In genomic region chr2:177256026-177256425, GRCh38 we compare ENCODE assay signal across 15 cellular contexts. TPM values are rescaled to one million over a fixed set of nuclear protein-coding genes. Genes with fewer than 3 reads are reported as not detected.
A peak's percentile ranks its signal among the peaks of the same experiment; 100 is the strongest.
DNase-seq lines count a peak whose midpoint lies in the region; ATAC-seq and TF ChIP-seq lines count a peak whose summit lies in the region.
"Had no signal": no experiment of that assay in that cellular context is flagged by ENCODE, and none has a peak within 500 bp of the region (broad histone marks: within the 10 kb centered on the region; RNA-seq: fewer than 3 reads in every experiment).

No MANE protein-coding gene starts in this region.

- H3K9me3 Mint-ChIP-seq in activated CD8-positive, alpha-beta memory T cell treated with anti-CD3 and anti-CD28 coated beads, Interleukin-2, amount 10 ng/mL, durations not matched to agents 7 days and 5 days (ENCODE audit: low read depth), result no peaks in the 10 kb centered on the region
- H3K9me3 Mint-ChIP-seq in Calu3 (ENCODE audit: low read depth, unreplicated experiment), result peaks cover 3% of the 10 kb centered on the region
- peaks cover 0 to 2% of the 10 kb centered on the region in 2 donors for H3K9me3 Mint-ChIP-seq in effector memory CD8-positive, alpha-beta T cell

- no peak overlapping the region for H3K4me3 Mint-ChIP-seq in activated CD8-positive, alpha-beta memory T cell treated with anti-CD3 and anti-CD28 coated beads, Interleukin-2, amount 10 ng/mL, durations not matched to agents 7 days and 5 days
- H3K4me3 Mint-ChIP-seq in Calu3 (ENCODE audit: low read depth, unreplicated experiment), result peak overlapping the region; percentile 37
- peak overlapping the region; percentile 8 to 21 for H3K4me3 Mint-ChIP-seq in effector memory CD8-positive, alpha-beta T cell
- H3K4me3 Mint-ChIP-seq: nephron progenitor cell had no signal

- H3K36me3 Mint-ChIP-seq in activated CD8-positive, alpha-beta memory T cell treated with anti-CD3 and anti-CD28 coated beads, Interleukin-2, amount 10 ng/mL, durations not matched to agents 7 days and 5 days, result peaks cover 58% of the 10 kb centered on the region
- H3K36me3 Mint-ChIP-seq in Calu3 (ENCODE audit: insufficient read depth, unreplicated experiment), result peaks cover 92% of the 10 kb centered on the region
- peaks cover 42% of the 10 kb centered on the region for H3K36me3 Mint-ChIP-seq in effector memory CD8-positive, alpha-beta T cell (ENCODE audit: insufficient read depth)

- no peak for ATAC-seq in activated CD8-positive, alpha-beta memory T cell treated with anti-CD3 and anti-CD28 coated beads, Interleukin-2, amount 10 ng/mL, durations not matched to agents 7 days and 5 days
- no peak for ATAC-seq in effector memory CD8-positive, alpha-beta T cell (replicated peaks)
- no peak for ATAC-seq in psoas muscle

- H3K4me1 ChIP-seq in psoas muscle (peaks cover 89% of the 10 kb centered on the region), sigmoid colon (peaks cover 0 to 97% (median 90%) of the 10 kb centered on the region in 4 donors)

- CTCF ChIA-PET in activated CD8-positive, alpha-beta memory T cell treated with anti-CD3 and anti-CD28 coated beads, Interleukin-2, amount 10 ng/mL, durations not matched to agents 7 days and 5 days (lab: Charles Lee), result interaction anchor here (0.8 to 4.3 kb wide), 6 partner anchors 7 to 93 kb away, joined by 3 to 27 read pairs (median 6); partner anchors contain the start of gene NFE2L2
- CTCF ChIA-PET in Calu3 (lab: Charles Lee), result interaction anchor here (1.5 kb wide), 1 partner anchor 16 kb away, joined by 7 read pairs; no protein-coding TSS in a partner anchor

- TF ChIP-seq CTCF in Calu3 (IDR thresholded peaks at IDR 0.05; ENCODE audit: unreplicated experiment) (no peak), psoas muscle (IDR thresholded peaks at IDR 0.05) (no peak), sigmoid colon (IDR thresholded peaks at IDR 0.05) (no peak)

- WGBS in psoas muscle, 3 donors, result 76 to 84% (median 84%) methylated on average over 2 of the region's 2 CpGs
- WGBS in sigmoid colon, 2 donors, result 79 to 90% methylated on average over 2 of the region's 2 CpGs

- peak overlapping the region; percentile 13 for H3K27ac Mint-ChIP-seq in activated CD8-positive, alpha-beta memory T cell treated with anti-CD3 and anti-CD28 coated beads, Interleukin-2, amount 10 ng/mL, durations not matched to agents 7 days and 5 days
- peak overlapping the region; percentile 44 for H3K27ac Mint-ChIP-seq in Calu3 (ENCODE audit: unreplicated experiment)
- H3K27ac Mint-ChIP-seq in effector memory CD8-positive, alpha-beta T cell, result peak overlapping the region; percentile 26 to 96
- H3K27ac Mint-ChIP-seq: nephron progenitor cell had no signal

- TF ChIP-seq POLR2A in sigmoid colon (IDR thresholded peaks at IDR 0.05), result no peak

- H3K4me3 ChIP-seq in psoas muscle (peak overlapping the region; percentile 19), sigmoid colon (no peak overlapping the region)
- H3K4me3 ChIP-seq: lung, PC-9, SK-N-MC had no signal

- DNase-seq in activated CD8-positive, alpha-beta memory T cell treated with anti-CD3 and anti-CD28 coated beads, Interleukin-2, amount 10 ng/mL, durations not matched to agents 7 days and 5 days, result no peak
- no peak for DNase-seq in activated CD8-positive, alpha-beta memory T cell treated with anti-CD3 and anti-CD28 coated beads, Interleukin-2, amount 50 U/mL, for 4 hours
- no peak for DNase-seq in Calu3
- DNase-seq in effector memory CD8-positive, alpha-beta T cell, result no peak
- DNase-seq in psoas muscle, result no peak
- no peak for DNase-seq in hypothalamus (lab: John Stamatoyannopoulos, UW)
- no peak for DNase-seq in NCI-H1930 (lab: John Stamatoyannopoulos, UW)
- DNase-seq in sigmoid colon, result no peak
- DNase-seq: activated effector memory CD4-positive, alpha-beta T cell treated with Interleukin-2 at 50 U/mL for 16 hours; NCI-H2171; nephron progenitor cell; PC-9; stimulated activated naive CD4-positive, alpha-beta T cell had no signal

- H3K27me3 ChIP-seq in psoas muscle (ENCODE audit: insufficient read depth in 3 of 3, low read length in 2 of 3) (no peaks in the 10 kb centered on the region), sigmoid colon (no peaks in the 10 kb centered on the region)

- H3K9me3 ChIP-seq in psoas muscle, result no peaks in the 10 kb centered on the region
- no peaks in the 10 kb centered on the region for H3K9me3 ChIP-seq in sigmoid colon

- TF ChIP-seq EP300 in sigmoid colon (IDR thresholded peaks at IDR 0.05), result no peak

- H3K4me1 Mint-ChIP-seq in activated CD8-positive, alpha-beta memory T cell treated with anti-CD3 and anti-CD28 coated beads, Interleukin-2, amount 10 ng/mL, durations not matched to agents 7 days and 5 days, result peaks cover 86% of the 10 kb centered on the region
- H3K4me1 Mint-ChIP-seq in Calu3 (ENCODE audit: low read depth, unreplicated experiment), result peaks cover 66% of the 10 kb centered on the region
- peaks cover 66 to 75% of the 10 kb centered on the region in 2 donors for H3K4me1 Mint-ChIP-seq in effector memory CD8-positive, alpha-beta T cell (ENCODE audit: low read depth in 2 of 2)

- H3K27ac ChIP-seq in psoas muscle, result peak overlapping the region; percentile 87
- H3K27ac ChIP-seq in sigmoid colon, result no peak overlapping the region
- H3K27ac ChIP-seq: PC-9 had no signal

- intact Hi-C loops in Calu3 (cut with micrococcal nuclease; ENCODE audit: unreplicated experiment), result loop anchor here (5.0 kb wide), 1 partner anchor 141 kb away; no protein-coding TSS in a partner anchor
- intact Hi-C loops in psoas muscle (cut with DNase I), result no loop called here
- intact Hi-C loops in sigmoid colon (cut with DNase I), result no loop called here

- peaks cover 0 to 6% of the 10 kb centered on the region in 2 donors for H3K36me3 ChIP-seq in psoas muscle (ENCODE audit: insufficient read depth in 1 of 2, low read depth in 1 of 2)
- H3K36me3 ChIP-seq in sigmoid colon, result no peaks in the 10 kb centered on the region

- BruUV-seq in Calu3 (replicated peaks; lab: Mats Ljungman, UMichigan), result no TSS peak

- H3K27me3 Mint-ChIP-seq in activated CD8-positive, alpha-beta memory T cell treated with anti-CD3 and anti-CD28 coated beads, Interleukin-2, amount 10 ng/mL, durations not matched to agents 7 days and 5 days, result no peaks in the 10 kb centered on the region
- H3K27me3 Mint-ChIP-seq in Calu3 (ENCODE audit: unreplicated experiment), result no peaks in the 10 kb centered on the region
- H3K27me3 Mint-ChIP-seq in effector memory CD8-positive, alpha-beta T cell, result no peaks in the 10 kb centered on the region

RNA-seq across cellular contexts. Expression of gene NFE2L2, which starts 8.5 kb away (rescaled TPM):
- 10 to 100 TPM; 56.5 to 58.9 TPM for total RNA-seq in activated CD8-positive, alpha-beta memory T cell treated with anti-CD3 and anti-CD28 coated beads, Interleukin-2, amount 10 ng/mL, durations not matched to agents 7 days and 5 days
- total RNA-seq in Calu3 (2022), result 118 and 128 TPM in 2 replicates
- 100 to 1,000 TPM in 1 of 4 donors, 10 to 100 TPM in 3; 42.4 to 127 (median 66.0) TPM for total RNA-seq in psoas muscle
- 10 to 100 TPM; 44.4 to 56.6 (median 51.5) TPM for polyA plus RNA-seq in psoas muscle
- total RNA-seq in sigmoid colon, result 100 to 1,000 TPM in 2 of 4 donors, 10 to 100 TPM in 2; 88.1 to 103 (median 98.1) TPM
- polyA plus RNA-seq in sigmoid colon, result 10 to 100 TPM; 46.7 to 88.3 (median 69.7) TPM

RNA-seq across cellular contexts. Expression of gene HNRNPA3, which starts 43.4 kb away (rescaled TPM):
- 100 to 1,000 TPM; 298 to 320 TPM for total RNA-seq in activated CD8-positive, alpha-beta memory T cell treated with anti-CD3 and anti-CD28 coated beads, Interleukin-2, amount 10 ng/mL, durations not matched to agents 7 days and 5 days
- total RNA-seq in Calu3 (2022) (212 and 234 TPM in 2 replicates), psoas muscle (100 to 1,000 TPM in 1 of 4 donors, 10 to 100 TPM in 3; 72.8 to 125 (median 91.0) TPM), sigmoid colon (10 to 100 TPM; 69.2 to 82.1 (median 74.5) TPM)
- polyA plus RNA-seq in psoas muscle (100 to 1,000 TPM in 1 of 3 donors, 10 to 100 TPM in 2; 66.0 to 227 (median 81.8) TPM), sigmoid colon (100 to 1,000 TPM; 130 to 261 (median 131) TPM)
